2 cellular contexts compared by ENCODE assay signal in the genomic region with DNA sequence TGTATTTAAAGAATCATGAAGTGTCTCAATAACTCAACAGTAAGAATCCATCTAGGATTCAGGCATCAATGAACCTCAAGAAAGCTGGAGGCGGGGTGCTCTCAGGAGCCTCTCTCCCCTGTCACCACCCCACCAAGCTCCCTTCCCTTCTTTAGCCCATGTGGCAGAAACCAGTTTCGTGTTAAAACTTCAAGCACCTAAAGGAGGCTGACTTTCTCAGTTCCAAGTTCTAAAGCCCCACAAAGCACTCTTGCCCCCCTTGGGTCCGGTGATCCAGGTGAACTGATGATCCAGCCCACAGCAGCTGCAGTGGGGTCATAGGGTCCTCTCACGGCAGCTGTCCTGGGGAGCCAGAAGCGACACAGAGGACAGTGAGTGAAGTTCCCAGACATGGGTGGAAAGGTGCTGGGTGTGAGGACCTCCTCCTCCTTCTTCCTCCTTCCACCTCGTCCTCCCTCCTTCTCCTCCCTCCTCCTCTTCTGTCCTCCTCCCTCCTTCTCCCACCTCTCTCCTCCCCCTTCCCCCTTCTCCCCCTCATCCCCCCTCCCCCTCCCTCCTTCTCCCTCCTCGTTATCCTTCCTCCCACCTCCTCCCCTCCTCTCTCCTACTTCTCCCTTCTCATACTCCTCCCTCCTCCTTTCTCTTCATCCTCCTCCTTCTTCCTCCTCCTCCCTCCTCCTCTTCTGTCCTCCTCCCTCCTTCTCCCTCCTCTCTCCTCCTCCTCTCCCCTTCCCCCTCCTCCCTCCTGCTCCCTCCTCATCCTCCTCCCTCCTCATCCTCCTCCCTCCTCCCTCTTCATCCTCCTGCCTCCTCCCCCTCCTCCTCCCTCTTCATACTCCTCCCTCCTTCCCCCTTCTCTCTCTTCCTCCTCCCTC.
A peak's percentile ranks its signal among the peaks of the same experiment; 100 is the strongest.
TF ChIP-seq lines count a peak whose summit lies in the region.

No MANE protein-coding gene starts in this region.

TF ChIP-seq in A549, 52 proteins besides CTCF, POLR2A, EP300 and RAD21 (continued from another document):
- TF ChIP-seq, protein P1, sequence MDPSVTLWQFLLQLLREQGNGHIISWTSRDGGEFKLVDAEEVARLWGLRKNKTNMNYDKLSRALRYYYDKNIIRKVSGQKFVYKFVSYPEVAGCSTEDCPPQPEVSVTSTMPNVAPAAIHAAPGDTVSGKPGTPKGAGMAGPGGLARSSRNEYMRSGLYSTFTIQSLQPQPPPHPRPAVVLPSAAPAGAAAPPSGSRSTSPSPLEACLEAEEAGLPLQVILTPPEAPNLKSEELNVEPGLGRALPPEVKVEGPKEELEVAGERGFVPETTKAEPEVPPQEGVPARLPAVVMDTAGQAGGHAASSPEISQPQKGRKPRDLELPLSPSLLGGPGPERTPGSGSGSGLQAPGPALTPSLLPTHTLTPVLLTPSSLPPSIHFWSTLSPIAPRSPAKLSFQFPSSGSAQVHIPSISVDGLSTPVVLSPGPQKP (IDR thresholded peaks at IDR 0.05; ENCODE audit: low read depth, low read length) = no peak
- TF ChIP-seq, protein P2, sequence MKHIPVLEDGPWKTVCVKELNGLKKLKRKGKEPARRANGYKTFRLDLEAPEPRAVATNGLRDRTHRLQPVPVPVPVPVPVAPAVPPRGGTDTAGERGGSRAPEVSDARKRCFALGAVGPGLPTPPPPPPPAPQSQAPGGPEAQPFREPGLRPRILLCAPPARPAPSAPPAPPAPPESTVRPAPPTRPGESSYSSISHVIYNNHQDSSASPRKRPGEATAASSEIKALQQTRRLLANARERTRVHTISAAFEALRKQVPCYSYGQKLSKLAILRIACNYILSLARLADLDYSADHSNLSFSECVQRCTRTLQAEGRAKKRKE (CRISPR knock-in tag; IDR thresholded peaks at IDR 0.05; ENCODE audit: low read depth) = no peak
- TF ChIP-seq FOXS1 (CRISPR knock-in tag; IDR thresholded peaks at IDR 0.05) = no peak
- no peak for TF ChIP-seq TP53 (CRISPR knock-in tag; IDR thresholded peaks at IDR 0.05)
- TF ChIP-seq ZC3H11A (IDR thresholded peaks at IDR 0.05) = no peak
- no peak for TF ChIP-seq POLR2AphosphoS2 (conservative IDR thresholded peaks at IDR 0.05; ENCODE audit: low read length)
- TF ChIP-seq ESRRA (IDR thresholded peaks at IDR 0.05; ENCODE audit: borderline replicate concordance, low read length) = no peak
- TF ChIP-seq CEBPB (IDR thresholded peaks at IDR 0.05) = no peak

TF ChIP-seq in HEK293, 187 proteins besides CTCF, POLR2A, EP300 and RAD21 (continued from another document):
- TF ChIP-seq, protein P3, sequence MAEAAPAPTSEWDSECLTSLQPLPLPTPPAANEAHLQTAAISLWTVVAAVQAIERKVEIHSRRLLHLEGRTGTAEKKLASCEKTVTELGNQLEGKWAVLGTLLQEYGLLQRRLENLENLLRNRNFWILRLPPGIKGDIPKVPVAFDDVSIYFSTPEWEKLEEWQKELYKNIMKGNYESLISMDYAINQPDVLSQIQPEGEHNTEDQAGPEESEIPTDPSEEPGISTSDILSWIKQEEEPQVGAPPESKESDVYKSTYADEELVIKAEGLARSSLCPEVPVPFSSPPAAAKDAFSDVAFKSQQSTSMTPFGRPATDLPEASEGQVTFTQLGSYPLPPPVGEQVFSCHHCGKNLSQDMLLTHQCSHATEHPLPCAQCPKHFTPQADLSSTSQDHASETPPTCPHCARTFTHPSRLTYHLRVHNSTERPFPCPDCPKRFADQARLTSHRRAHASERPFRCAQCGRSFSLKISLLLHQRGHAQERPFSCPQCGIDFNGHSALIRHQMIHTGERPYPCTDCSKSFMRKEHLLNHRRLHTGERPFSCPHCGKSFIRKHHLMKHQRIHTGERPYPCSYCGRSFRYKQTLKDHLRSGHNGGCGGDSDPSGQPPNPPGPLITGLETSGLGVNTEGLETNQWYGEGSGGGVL (tag by site-specific recombination; IDR thresholded peaks at IDR 0.05) = no peak
- TF ChIP-seq ZFHX2 (tag by site-specific recombination; conservative IDR thresholded peaks at IDR 0.05) (peak; percentile 26; the same call in 1 of the 2 replicates), ZNF350 (tag by site-specific recombination; IDR thresholded peaks at IDR 0.05) (no peak), EGR2 (tag by site-specific recombination; IDR thresholded peaks at IDR 0.05; ENCODE audit: low read depth) (peak; percentile 43; the same call in 1 of the 2 replicates), ZNF37A (tag by site-specific recombination; IDR thresholded peaks at IDR 0.05) (no peak), ZBTB20 (tag by site-specific recombination; IDR thresholded peaks at IDR 0.05) (no peak)
- TF ChIP-seq, protein P4, sequence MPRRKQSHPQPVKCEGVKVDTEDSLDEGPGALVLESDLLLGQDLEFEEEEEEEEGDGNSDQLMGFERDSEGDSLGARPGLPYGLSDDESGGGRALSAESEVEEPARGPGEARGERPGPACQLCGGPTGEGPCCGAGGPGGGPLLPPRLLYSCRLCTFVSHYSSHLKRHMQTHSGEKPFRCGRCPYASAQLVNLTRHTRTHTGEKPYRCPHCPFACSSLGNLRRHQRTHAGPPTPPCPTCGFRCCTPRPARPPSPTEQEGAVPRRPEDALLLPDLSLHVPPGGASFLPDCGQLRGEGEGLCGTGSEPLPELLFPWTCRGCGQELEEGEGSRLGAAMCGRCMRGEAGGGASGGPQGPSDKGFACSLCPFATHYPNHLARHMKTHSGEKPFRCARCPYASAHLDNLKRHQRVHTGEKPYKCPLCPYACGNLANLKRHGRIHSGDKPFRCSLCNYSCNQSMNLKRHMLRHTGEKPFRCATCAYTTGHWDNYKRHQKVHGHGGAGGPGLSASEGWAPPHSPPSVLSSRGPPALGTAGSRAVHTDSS (tag by site-specific recombination; IDR thresholded peaks at IDR 0.05) = peak; percentile 39; the same call in 1 of the 2 replicates
